13 cellular contexts compared by ENCODE assay signal in the genomic region with DNA sequence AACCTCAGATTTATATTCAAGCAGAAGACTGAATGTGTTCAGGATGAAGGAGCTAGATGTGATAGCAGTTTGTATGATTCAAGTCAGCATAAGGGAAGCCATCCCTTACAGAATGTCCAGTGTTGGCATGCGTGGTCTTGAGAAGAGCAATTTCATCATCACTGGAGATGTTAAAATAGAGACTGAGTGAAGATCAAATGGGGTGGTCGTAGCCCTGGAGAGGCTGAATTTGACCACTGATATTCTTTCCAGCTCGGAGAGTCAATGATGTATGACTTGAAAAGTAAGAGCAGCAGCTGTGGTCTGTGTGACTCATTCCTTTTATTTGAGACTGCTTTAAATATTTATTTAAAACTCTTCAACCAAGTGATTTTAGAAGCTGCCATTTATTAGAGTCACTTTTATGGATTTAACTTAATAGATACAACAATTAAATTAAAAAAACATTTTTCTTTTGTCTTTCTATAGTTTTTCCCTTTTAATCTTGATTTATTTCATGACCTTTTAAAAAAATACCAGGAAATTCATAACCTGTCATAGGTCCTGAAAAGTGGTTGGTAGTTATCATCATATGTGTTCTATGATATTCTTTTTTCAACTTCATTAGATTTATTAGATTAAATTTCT. TPM values are rescaled to one million over a fixed set of nuclear protein-coding genes. Genes with fewer than 3 reads are reported as not detected.
DNase-seq lines count a peak whose midpoint lies in the region; TF ChIP-seq lines count a peak whose summit lies in the region.
"Had no signal": no experiment of that assay in that cellular context is flagged by ENCODE, and none has a peak within 500 bp of the region (broad histone marks: within the 10 kb centered on the region; RNA-seq: fewer than 3 reads in every experiment).

No MANE protein-coding gene starts in this region.

- TF ChIP-seq POLR2A in esophagus muscularis mucosa (IDR thresholded peaks at IDR 0.05; ENCODE audit: low read depth) = no peak

- DNase-seq in Caki2 (ENCODE audit: low read depth) (peak; percentile 55), M059J (ENCODE audit: low read depth) (peak; percentile 83), myocyte (ENCODE audit: low read depth) (peak; percentile 79), esophagus muscularis mucosa (ENCODE audit: extremely low spot score) (no peak), HT-29 (ENCODE audit: low spot score) (no peak), NCI-H748 (lab: John Stamatoyannopoulos, UW; ENCODE audit: unreplicated experiment) (no peak), mucosa of gallbladder (ENCODE audit: low spot score) (no peak)
- DNase-seq: activated CD4-positive, alpha-beta T cell treated with anti-CD3 and anti-CD28 coated beads, Interleukin-2, amount 50 U/mL, for 1 hour; activated effector memory CD4-positive, alpha-beta T cell treated with Interleukin-2 at 50 U/mL for 16 hours; stimulated activated naive CD8-positive, alpha-beta T cell treated with anti-CD3 and anti-CD28 coated beads, Interleukin-15, amount 100 ng/mL, for 72 hours; T-helper 2 cell had no signal

- no peak for TF ChIP-seq EP300 in esophagus muscularis mucosa (IDR thresholded peaks at IDR 0.05)

- H3K36me3 ChIP-seq in esophagus muscularis mucosa = no peaks in the 10 kb centered on the region

- H3K4me1 ChIP-seq in esophagus muscularis mucosa = no peaks in the 10 kb centered on the region

- 33% methylated on average over 3 of the region's 3 CpGs for WGBS in esophagus muscularis mucosa

- H3K27ac ChIP-seq in cingulate gyrus (ENCODE audit: low read depth, low read length) = peak overlapping the region; percentile 54
- no peak overlapping the region for H3K27ac ChIP-seq in esophagus muscularis mucosa (replicated peaks in 1 of 4)
- H3K27ac ChIP-seq: C4-2B had no signal

- no peaks in the 10 kb centered on the region for H3K27me3 ChIP-seq in esophagus muscularis mucosa

- H3K9me3 ChIP-seq in esophagus muscularis mucosa = no peaks in the 10 kb centered on the region

- H3K4me3 ChIP-seq in esophagus muscularis mucosa = no peak overlapping the region

- in situ Hi-C loops in Caki2 (cut with HindIII; ENCODE audit: low pct_unique_long_range_greater_than_20kb, low sequenced_read_pairs) = no loop called here

- intact Hi-C loops in esophagus muscularis mucosa (cut with DNase I) = no loop called here

- no peak for TF ChIP-seq CTCF in esophagus muscularis mucosa (IDR thresholded peaks at IDR 0.05)

RNA-seq across cellular contexts. Expression of a gene that starts 15.5 kb away (rescaled TPM):
- total RNA-seq in Caki2 (2014; rRNA removed; shearing (Covaris generic); ENCODE audit: low replicate concordance) = 1.3 and 1.9 TPM in 2 replicates
- 6.0 and 19.2 TPM in 2 replicates for total RNA-seq in M059J (2014; rRNA removed; shearing (Covaris generic))
- total RNA-seq in myocyte (1.1 and 2.4 TPM in 2 replicates), esophagus muscularis mucosa (1 to 10 TPM in 3 of 4 donors, under 1 TPM in 1; 0.32 to 2.5 (median 1.4) TPM), mucosa of gallbladder (3.5 TPM)
- 4.4 TPM for polyA plus RNA-seq in myocyte (2012)
- total RNA-seq in HT-29 (2014; rRNA removed; shearing (Covaris generic)) = not detected in 2 replicates

Comparison
In these comparisons a context has a peak if more than half of its experiments do, and no peak if none do; other contexts are left out.
1. DNase-seq: peak in Caki2 (single experiment), M059J (single experiment) and myocyte (single experiment); none in esophagus muscularis mucosa (single experiment), HT-29 (single experiment), NCI-H748 (single experiment) and mucosa of gallbladder (single experiment).